ENCODE assay signal across 9 cellular contexts in genomic region chr14:104686624-104687517, GRCh38. TPM values are rescaled to one million over a fixed set of nuclear protein-coding genes. Genes with fewer than 3 reads are reported as not detected.
DNase-seq lines count a peak whose midpoint lies in the region; ATAC-seq, FAIRE-seq and TF ChIP-seq lines count a peak whose summit lies in the region.
"Had no signal": no experiment of that assay in that cellular context is flagged by ENCODE, and none has a peak within 500 bp of the region (broad histone marks: within the 10 kb centered on the region; RNA-seq: fewer than 3 reads in every experiment).

No MANE protein-coding gene starts in this region.

- peaks cover 18% of the 10 kb centered on the region for H4K20me1 ChIP-seq in IMR-90 (ENCODE audit: insufficient read depth, low read length)
- peaks cover 10% of the 10 kb centered on the region for H4K20me1 ChIP-seq in keratinocyte (ENCODE audit: control insufficient read depth, extremely low read depth, insufficient read depth, low read length)

- TF ChIP-seq RAD21 in IMR-90 (IDR thresholded peaks at IDR 0.05; ENCODE audit: low read length), result no peak

- H3K27me3 ChIP-seq in IMR-90 (ENCODE audit: control insufficient read depth, insufficient read depth, low read length) (no peaks in the 10 kb centered on the region), keratinocyte (ENCODE audit: control insufficient read depth, extremely low read depth, insufficient read depth, low read length) (no peaks in the 10 kb centered on the region), stomach smooth muscle (ENCODE audit: control insufficient read depth in 1 of 2, insufficient read depth in 2 of 2, low read length in 2 of 2) (no peaks in the 10 kb centered on the region), WERI-Rb-1 (ENCODE audit: insufficient read depth, low read depth, severe bottlenecking) (no peaks in the 10 kb centered on the region)

- H3K4ac ChIP-seq in IMR-90 (ENCODE audit: low read depth, low read length), result no peak overlapping the region

- FAIRE-seq in keratinocyte (lab: Jason Lieb, UNC), result no peak

- no TSS peak for BruUV-seq in IMR-90 (replicated peaks; lab: Mats Ljungman, UMichigan)

- no peak overlapping the region for H3K9ac ChIP-seq in IMR-90 (ENCODE audit: low read depth, low read length)
- H3K9ac ChIP-seq in keratinocyte (ENCODE audit: control insufficient read depth, extremely low read depth, insufficient read depth, low read length), result peak overlapping the region; percentile 15
- no peak overlapping the region for H3K9ac ChIP-seq in stomach smooth muscle (ENCODE audit: low read length in 2 of 2)

- H3K9me1 ChIP-seq in IMR-90 (ENCODE audit: insufficient read depth, low read length) (peaks cover 8% of the 10 kb centered on the region; the same call in 1 of the 2 replicates), keratinocyte (ENCODE audit: control insufficient read depth, extremely low read depth, insufficient read depth, low read length) (no peaks in the 10 kb centered on the region)

- TF ChIP-seq POLR2A in IMR-90 (IDR thresholded peaks at IDR 0.05; ENCODE audit: low read depth, low read length), result no peak

- POLR2A ChIA-PET in IMR-90 (lab: Charles Lee; ENCODE audit: unreplicated experiment), result no interaction called here
- POLR2A ChIA-PET in activated CD8-positive, alpha-beta T cell treated with anti-CD3 and anti-CD28 coated beads, Interleukin-2, amount 10 ng/mL, durations not matched to agents 7 days and 5 days (lab: Charles Lee), result interaction anchor here (0.7 to 2.6 kb wide), 3 partner anchors 8 to 192 kb away, joined by 3 to 10 read pairs (median 3); no protein-coding TSS in a partner anchor

- in situ Hi-C loops in IMR-90 (cut with MboI; ENCODE audit: low sequenced_read_pairs), result no loop called here

- no peak overlapping the region for H3K4me3 ChIP-seq in IMR-90 (ENCODE audit: insufficient read depth, low read depth, low read length)
- no peak overlapping the region for H3K4me3 ChIP-seq in keratinocyte (ENCODE audit: control insufficient read depth in 2 of 3, extremely low read depth in 1 of 3, insufficient read depth in 2 of 3, low read depth in 1 of 3, low read length in 3 of 3)
- H3K4me3 ChIP-seq in stomach smooth muscle (ENCODE audit: low read length in 2 of 2), result no peak overlapping the region
- no peak overlapping the region for H3K4me3 ChIP-seq in WERI-Rb-1 (ENCODE audit: low read depth, low read length)

- ATAC-seq in IMR-90 (ENCODE audit: low read depth), result no peak
- ATAC-seq in activated CD8-positive, alpha-beta T cell treated with anti-CD3 and anti-CD28 coated beads, Interleukin-2, amount 10 ng/mL, durations not matched to agents 7 days and 5 days, result peak; percentile 40
- ATAC-seq in HG03571 (IDR thresholded peaks at IDR 0.05; ENCODE audit: unreplicated experiment), result no peak

- peak overlapping the region; percentile 91 for H3K27ac Mint-ChIP-seq in activated CD8-positive, alpha-beta T cell treated with anti-CD3 and anti-CD28 coated beads, Interleukin-2, amount 10 ng/mL, durations not matched to agents 7 days and 5 days

- dilution Hi-C loops in IMR-90 (cut with HindIII; ENCODE audit: low sequenced_read_pairs, unreplicated experiment) (no loop called here), keratinocyte (cut with MboI; ENCODE audit: extremely low pct_ligation_motif_present, low sequenced_read_pairs) (no loop called here)

- H3K36me3 Mint-ChIP-seq in activated CD8-positive, alpha-beta T cell treated with anti-CD3 and anti-CD28 coated beads, Interleukin-2, amount 10 ng/mL, durations not matched to agents 7 days and 5 days (ENCODE audit: low read depth), result peaks cover 7% of the 10 kb centered on the region

- H3K27me3 Mint-ChIP-seq in activated CD8-positive, alpha-beta T cell treated with anti-CD3 and anti-CD28 coated beads, Interleukin-2, amount 10 ng/mL, durations not matched to agents 7 days and 5 days (ENCODE audit: low read depth), result peaks cover 3% of the 10 kb centered on the region

- H3K14ac ChIP-seq in IMR-90 (replicated peaks; ENCODE audit: low read depth, low read length), result no peak overlapping the region

- H2AFZ ChIP-seq in IMR-90 (replicated peaks; ENCODE audit: low read length, poor library complexity) (no peak overlapping the region), keratinocyte (ENCODE audit: control insufficient read depth, low read length) (no peak overlapping the region)

- peaks cover 3 to 26% of the 10 kb centered on the region in 2 experiments for H3K79me1 ChIP-seq in IMR-90 (ENCODE audit: low read depth in 1 of 2, low read length in 2 of 2)

- no peak overlapping the region for H3K23ac ChIP-seq in IMR-90 (ENCODE audit: low read depth, low read length)

- H3K79me2 ChIP-seq in keratinocyte (ENCODE audit: control insufficient read depth, insufficient read depth, low read length), result peaks cover 24% of the 10 kb centered on the region

- peak overlapping the region; percentile 62 for H3K4me3 Mint-ChIP-seq in activated CD8-positive, alpha-beta T cell treated with anti-CD3 and anti-CD28 coated beads, Interleukin-2, amount 10 ng/mL, durations not matched to agents 7 days and 5 days

- CTCF ChIA-PET in IMR-90 (lab: Yijun Ruan, JAX), result interaction anchor here (0.8 kb wide), 1 partner anchor 22 kb away, joined by 3 read pairs; no protein-coding TSS in a partner anchor
- CTCF ChIA-PET in activated CD8-positive, alpha-beta T cell treated with anti-CD3 and anti-CD28 coated beads, Interleukin-2, amount 10 ng/mL, durations not matched to agents 7 days and 5 days (lab: Charles Lee), result interaction anchor here (1.0 to 1.6 kb wide), 2 partner anchors 9 to 21 kb away, joined by 5 to 6 read pairs; no protein-coding TSS in a partner anchor

- no peak overlapping the region for H3K18ac ChIP-seq in IMR-90 (ENCODE audit: low read depth, low read length)

- no peak overlapping the region for H3K4me2 ChIP-seq in IMR-90 (ENCODE audit: low read depth, low read length)
- peak overlapping the region; percentile 75 for H3K4me2 ChIP-seq in keratinocyte (ENCODE audit: control insufficient read depth, extremely low read depth, insufficient read depth, low read depth, low read length)

- no peak overlapping the region for H2BK5ac ChIP-seq in IMR-90 (ENCODE audit: low read depth, low read length, poor library complexity, severe bottlenecking)

- no peaks in the 10 kb centered on the region for H3K9me3 Mint-ChIP-seq in activated CD8-positive, alpha-beta T cell treated with anti-CD3 and anti-CD28 coated beads, Interleukin-2, amount 10 ng/mL, durations not matched to agents 7 days and 5 days (ENCODE audit: insufficient read depth)

- H3K4me1 Mint-ChIP-seq in activated CD8-positive, alpha-beta T cell treated with anti-CD3 and anti-CD28 coated beads, Interleukin-2, amount 10 ng/mL, durations not matched to agents 7 days and 5 days (ENCODE audit: low read depth), result peaks cover 59% of the 10 kb centered on the region

- 89% methylated on average over 8 of the region's 20 CpGs; no CpG with 5 or more reads in 1 of the 2 experiments for WGBS in IMR-90 (ENCODE audit: extremely low coverage in 2 of 2, insufficient read length in 1 of 2), 2 experiments

- H4K8ac ChIP-seq in IMR-90 (ENCODE audit: low read depth in 2 of 2, low read length in 2 of 2), result no peak overlapping the region

- H4K5ac ChIP-seq in IMR-90 (ENCODE audit: low read depth, low read length), result no peak overlapping the region

- intact Hi-C loops in IMR-90 (cut with micrococcal nuclease), result loop anchor here (5.0 kb wide), 1 partner anchor 35 kb away; no protein-coding TSS in a partner anchor

- DNase-seq in IMR-90, result no peak
- DNase-seq in activated CD8-positive, alpha-beta T cell treated with anti-CD3 and anti-CD28 coated beads, Interleukin-2, amount 10 ng/mL, durations not matched to agents 7 days and 5 days, result peak; percentile 63
- no peak for DNase-seq in keratinocyte (ENCODE audit: low read depth, low spot score)
- no peak for DNase-seq in WERI-Rb-1
- no peak for DNase-seq in GM19238 (ENCODE audit: insufficient read length, low spot score)
- DNase-seq: Karpas-422, NCI-H2227 treated with DMSO at 0.1 percent for 48 hours had no signal

- H3K27ac ChIP-seq in IMR-90 (ENCODE audit: insufficient read depth, low read length) (no peak overlapping the region), keratinocyte (ENCODE audit: control insufficient read depth, insufficient read depth, low read length) (peak overlapping the region; percentile 53), stomach smooth muscle (ENCODE audit: low read length) (peak overlapping the region; percentile 37), WERI-Rb-1 (no peak overlapping the region)

- H3K36me3 ChIP-seq in IMR-90 (ENCODE audit: control insufficient read depth, insufficient read depth, low read length) (peaks cover 5% of the 10 kb centered on the region), keratinocyte (ENCODE audit: control insufficient read depth in 2 of 2, extremely low read depth in 1 of 2, insufficient read depth in 2 of 2, low read length in 2 of 2) (peaks cover 3 to 6% of the 10 kb centered on the region in 2 experiments), stomach smooth muscle (ENCODE audit: control insufficient read depth in 2 of 2, insufficient read depth in 2 of 2, low read length in 2 of 2) (no peaks in the 10 kb centered on the region), WERI-Rb-1 (peaks cover 9% of the 10 kb centered on the region)

- peak overlapping the region; percentile 97 for H2AK9ac ChIP-seq in IMR-90 (replicated peaks; ENCODE audit: low read depth, low read length, poor library complexity)

- H2AK5ac ChIP-seq in IMR-90 (ENCODE audit: low read depth, low read length), result no peak overlapping the region; the same call in 1 of the 2 replicates

- no peak overlapping the region for H2BK20ac ChIP-seq in IMR-90 (ENCODE audit: low read depth, low read length)

- H4K91ac ChIP-seq in IMR-90 (ENCODE audit: insufficient read depth, low read depth, low read length), result no peak overlapping the region

- H3K9me3 ChIP-seq in IMR-90 (ENCODE audit: control insufficient read depth, insufficient read depth, low read length) (no peaks in the 10 kb centered on the region), keratinocyte (ENCODE audit: control insufficient read depth, low read depth, low read length) (no peaks in the 10 kb centered on the region), stomach smooth muscle (ENCODE audit: control insufficient read depth in 2 of 2, low read length in 2 of 2) (no peaks in the 10 kb centered on the region), WERI-Rb-1 (ENCODE audit: severe bottlenecking) (no peaks in the 10 kb centered on the region)

- no peak overlapping the region for H2BK15ac ChIP-seq in IMR-90 (ENCODE audit: low read depth, low read length)

- H3K4me1 ChIP-seq in IMR-90 (ENCODE audit: control insufficient read depth, insufficient read depth, low read length), result peaks cover 36% of the 10 kb centered on the region
- H3K4me1 ChIP-seq in keratinocyte (ENCODE audit: control insufficient read depth, extremely low read depth, insufficient read depth, low read length), result peaks cover 50% of the 10 kb centered on the region
- H3K4me1 ChIP-seq in stomach smooth muscle (ENCODE audit: control insufficient read depth, insufficient read depth, low read length), result peaks cover 51% of the 10 kb centered on the region

- no peak overlapping the region for H2BK120ac ChIP-seq in IMR-90 (ENCODE audit: low read depth, low read length)

- H3K56ac ChIP-seq in IMR-90 (ENCODE audit: extremely low read depth, insufficient read depth, low read length), result no peak overlapping the region

- TF ChIP-seq CTCF in IMR-90 (conservative IDR thresholded peaks at IDR 0.05; ENCODE audit: low read depth, low read length), result no peak
- TF ChIP-seq CTCF in keratinocyte (optimal IDR thresholded peaks at IDR 0.05 in 1 of 3, IDR thresholded peaks at IDR 0.05 in 1 of 3, conservative IDR thresholded peaks at IDR 0.05 in 1 of 3; ENCODE audit: extremely low read depth in 1 of 3, insufficient read depth in 2 of 3, low read length in 3 of 3), result no peak
- TF ChIP-seq CTCF in WERI-Rb-1 (IDR thresholded peaks at IDR 0.05; ENCODE audit: low read depth, low read length), result no peak

RNA-seq across cellular contexts. Expression of gene INF2, which starts 2.5 kb away (rescaled TPM):
- 16.8 and 20.0 TPM in 2 replicates for total RNA-seq in IMR-90 (2012; rRNA removed)
- polyA plus RNA-seq in IMR-90 (2012; rRNA removed) (62.1 and 76.2 TPM in 2 replicates), keratinocyte (22.6 to 42.4 TPM (median 31.6 TPM) in 3 replicates)
- 39.3 and 68.1 TPM in 2 replicates for polyA plus RNA-seq in IMR-90 (2012; cell fraction: cytosol; rRNA removed)
- 179 and 366 TPM in 2 replicates for polyA plus RNA-seq in IMR-90 (2012; cell fraction: nucleus; rRNA removed; ENCODE audit: low replicate concordance)
- 100 to 1,000 TPM; 155 to 159 TPM for total RNA-seq in activated CD8-positive, alpha-beta T cell treated with anti-CD3 and anti-CD28 coated beads, Interleukin-2, amount 10 ng/mL, durations not matched to agents 7 days and 5 days
- polyA plus RNA-seq in keratinocyte (2011; ENCODE audit: low read depth), result 13.0 TPM
- 21.2 and 50.7 TPM in 2 replicates for polyA plus RNA-seq in keratinocyte (2011; cell fraction: cytosol; rRNA removed)
- polyA plus RNA-seq in keratinocyte (2011; cell fraction: nucleus; rRNA removed), result 66.3 and 100 TPM in 2 replicates
- polyA plus RNA-seq in keratinocyte (2012; ENCODE audit: low replicate concordance), result 31.0 and 82.3 TPM in 2 replicates
- 27.3 to 92.4 TPM (median 35.0 TPM) in 3 replicates for polyA minus RNA-seq in keratinocyte
- polyA minus RNA-seq in keratinocyte (2011; cell fraction: cytosol; rRNA and poly(A)+ RNA removed), result 74.2 TPM
- polyA minus RNA-seq in keratinocyte (2011; cell fraction: nucleus; rRNA and poly(A)+ RNA removed), result 56.2 and 58.6 TPM in 2 replicates

RNA-seq across cellular contexts. Expression of gene ADSS1, which starts 37.2 kb away (rescaled TPM):
- 1.8 and 2.5 TPM in 2 replicates for total RNA-seq in IMR-90 (2012; rRNA removed)
- 3.9 and 5.2 TPM in 2 replicates for polyA plus RNA-seq in IMR-90 (2012; rRNA removed)
- polyA plus RNA-seq in IMR-90 (2012; cell fraction: cytosol; rRNA removed), result 5.9 and 6.5 TPM in 2 replicates
- polyA plus RNA-seq in IMR-90 (2012; cell fraction: nucleus; rRNA removed; ENCODE audit: low replicate concordance), result 28.6 and 32.1 TPM in 2 replicates
- total RNA-seq in activated CD8-positive, alpha-beta T cell treated with anti-CD3 and anti-CD28 coated beads, Interleukin-2, amount 10 ng/mL, durations not matched to agents 7 days and 5 days, result 1 to 10 TPM; 1.8 TPM
- polyA plus RNA-seq in keratinocyte, result 1.7 to 4.9 TPM (median 1.8 TPM) in 3 replicates
- 12.4 TPM for polyA plus RNA-seq in keratinocyte (2011; ENCODE audit: low read depth)
- 1.1 and 1.8 TPM in 2 replicates for polyA plus RNA-seq in keratinocyte (2011; cell fraction: cytosol; rRNA removed)
- 7.2 and 9.8 TPM in 2 replicates for polyA plus RNA-seq in keratinocyte (2011; cell fraction: nucleus; rRNA removed)
- polyA plus RNA-seq in keratinocyte (2012; ENCODE audit: low replicate concordance), result 1.4 and 22.0 TPM in 2 replicates
- 0.32 to 1.5 TPM (median 1.3 TPM) in 3 replicates for polyA minus RNA-seq in keratinocyte
- polyA minus RNA-seq in keratinocyte (2011; cell fraction: cytosol; rRNA and poly(A)+ RNA removed), result 2.1 TPM
- polyA minus RNA-seq in keratinocyte (2011; cell fraction: nucleus; rRNA and poly(A)+ RNA removed), result 2.0 and 4.4 TPM in 2 replicates

Comparison
In these comparisons a context has a peak if more than half of its experiments do, and no peak if none do; other contexts are left out.
1. H3K27ac ChIP-seq: peak in keratinocyte (single experiment) and stomach smooth muscle (single experiment); none in IMR-90 (single experiment) and WERI-Rb-1 (single experiment).